Comparison of ENCODE assay signal across 34 cellular contexts in the genomic region with DNA sequence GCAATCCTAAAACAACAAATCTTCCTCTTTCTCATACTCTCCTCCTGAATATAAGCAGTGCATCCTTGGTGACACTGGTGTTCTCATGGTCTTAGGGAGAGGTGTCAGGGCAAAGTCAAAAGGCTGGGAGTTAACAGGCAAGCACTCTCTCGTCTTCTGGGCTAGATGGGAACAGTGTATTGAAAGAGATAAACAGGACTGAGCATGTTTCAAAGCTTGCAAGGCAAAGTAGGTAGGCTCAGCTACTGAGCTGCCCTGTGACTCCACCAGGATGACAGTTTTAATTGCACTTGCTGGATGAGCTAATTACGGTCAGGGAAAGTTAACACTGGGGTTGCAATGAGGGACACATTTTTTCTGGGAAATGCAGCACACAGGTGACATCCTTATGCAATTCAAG.
"Had no signal": no experiment of that assay in that cellular context is flagged by ENCODE, and none has a peak within 500 bp of the region (broad histone marks: within the 10 kb centered on the region; RNA-seq: fewer than 3 reads in every experiment).

No MANE protein-coding gene starts in this region.

- H3K4me3 ChIP-seq: adrenal gland, body of pancreas, cardiac muscle cell, coronary artery, dorsolateral prefrontal cortex, heart right ventricle, left lung, lower lobe of right lung, pancreas, psoas muscle, smooth muscle cell, stomach, thyroid gland had no signal

- H3K36me3 ChIP-seq: adrenal gland, cardiac muscle cell, heart right ventricle, left lung, lower lobe of right lung, pancreas, stomach, thyroid gland had no signal

- H3K27me3 ChIP-seq: adrenal gland, body of pancreas, cardiac muscle cell, heart right ventricle, left lung, pancreas, stomach, thyroid gland had no signal

- ATAC-seq: activated CD4-positive, CD25-positive, alpha-beta regulatory T cell treated with anti-CD3 and anti-CD28 coated beads, Interleukin-2, amount 50 U/mL, for 24 hours; body of pancreas; heart right ventricle; left lung; lower lobe of right lung; natural killer cell; pancreas; psoas muscle; stimulated activated memory B cell treated with anti-CD40 and anti-IgM and Interleukin-4, amounts not matched to agents 10 μg/mL and 1 μg/mL and 100 μg/mL, for 72 hours had no signal

- DNase-seq: activated CD4-positive, alpha-beta T cell treated with anti-CD3 and anti-CD28 coated beads for 48 hours; activated CD4-positive, alpha-beta T cell treated with anti-CD3 and anti-CD28 coated beads, Interleukin-2, amount 50 U/mL, for 48 hours; activated CD8-positive, alpha-beta memory T cell treated with anti-CD3 and anti-CD28 coated beads for 24 hours; activated effector memory CD4-positive, alpha-beta T cell treated with anti-CD3 and anti-CD28 coated beads, Interleukin-2, amount 50 U/mL, for 16 hours; activated naive CD4-positive, alpha-beta T cell treated with anti-CD3 and anti-CD28 coated beads for 36 hours; activated naive CD8-positive, alpha-beta T cell treated with anti-CD3 and anti-CD28 coated beads for 36 hours; activated T-cell treated with anti-CD3 and anti-CD28 coated beads, Interleukin-2, amount 50 U/mL, for 1 hour; adrenal gland; aorta; body of pancreas; cerebellar nuclear complex; dorsolateral prefrontal cortex; effector memory CD4-positive, alpha-beta T cell; foreskin melanocyte; heart right ventricle; left lung; lower lobe of right lung; mesenchymal stem cell; natural killer cell; pancreas; psoas muscle; stimulated activated CD4-positive, alpha-beta T cell treated with anti-CD3 and anti-CD28 coated beads, Interleukin-1b, Interleukin-23, amount 100 ng/mL, for 48 hours; stimulated activated CD4-positive, alpha-beta T cell treated with anti-CD3 and anti-CD28 coated beads, Interleukin-4, amount 100 ng/mL, for 4 hours; stimulated activated CD8-positive, alpha-beta memory T cell treated with anti-CD3 and anti-CD28 coated beads, Interleukin-4, amount 100 ng/mL, for 48 hours; stomach; SW 1271; T-helper 9 cell; thyroid gland had no signal

- H3K4me1 ChIP-seq: adrenal gland, body of pancreas, left lung, lower lobe of right lung, pancreas, psoas muscle, stomach, thyroid gland had no signal

- H3K4me2 ChIP-seq: smooth muscle cell had no signal

- H3K27ac ChIP-seq: adrenal gland, body of pancreas, cardiac muscle cell, coronary artery, dorsolateral prefrontal cortex, heart right ventricle, left lung, lower lobe of right lung, pancreas, psoas muscle, stomach, thyroid gland, VCaP had no signal

- H3K9me3 ChIP-seq: adrenal gland, body of pancreas, left lung, lower lobe of right lung, pancreas, psoas muscle, stomach, thyroid gland had no signal
